In the genomic region with DNA sequence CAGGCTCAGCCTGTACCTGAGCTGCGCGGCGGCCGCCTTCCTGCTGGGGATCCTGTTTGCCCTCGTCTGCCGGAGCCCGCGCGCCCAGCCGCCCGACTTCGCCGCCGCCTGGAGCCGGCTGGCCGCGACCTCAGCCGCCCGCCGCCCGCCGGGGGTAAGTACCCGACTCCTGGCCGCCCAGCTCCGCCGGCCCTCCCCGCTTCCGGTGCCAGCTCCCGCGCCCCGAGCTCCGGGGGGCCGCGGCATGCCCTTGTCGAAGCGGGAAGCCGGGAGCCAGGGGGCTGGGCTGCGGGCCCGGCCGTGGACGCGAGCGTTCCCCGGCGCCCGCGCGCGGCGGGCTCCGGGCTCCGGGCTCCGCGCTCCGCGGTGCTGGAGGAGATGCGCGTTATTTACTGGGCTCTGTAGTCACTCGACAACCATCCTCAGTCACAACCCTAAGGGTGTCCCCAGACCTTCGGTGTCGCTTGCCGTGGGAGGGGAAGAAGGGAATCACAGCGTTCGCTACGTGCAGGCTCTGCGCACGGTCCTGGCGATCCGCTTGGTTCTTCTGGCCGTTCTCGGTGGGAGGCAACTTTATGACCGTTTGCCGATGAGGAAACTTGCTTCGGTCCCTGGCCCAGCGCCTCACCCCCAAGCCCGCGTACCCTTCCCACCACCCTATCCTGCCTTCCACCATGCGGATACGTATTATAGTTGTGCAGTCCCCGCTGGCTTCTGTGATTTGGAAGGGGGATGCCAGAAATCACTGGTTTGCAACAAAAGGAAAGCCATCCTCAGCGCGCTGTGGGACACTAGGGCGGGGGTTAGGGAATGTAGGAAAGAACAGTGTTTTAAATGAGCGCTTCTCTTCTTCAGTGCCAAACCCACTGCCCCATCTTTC, we compare ENCODE assay signal across 8 cellular contexts. TPM values are rescaled to one million over a fixed set of nuclear protein-coding genes. Genes with fewer than 3 reads are reported as not detected.
DNase-seq lines count a peak whose midpoint lies in the region; ATAC-seq and TF ChIP-seq lines count a peak whose summit lies in the region.

No MANE protein-coding gene starts in this region.

- H3K27me3 Mint-ChIP-seq in neural progenitor cell (ENCODE audit: insufficient read depth, low read depth) = peaks cover 7% of the 10 kb centered on the region
- H3K27me3 Mint-ChIP-seq in type B pancreatic cell = peaks cover 26% of the 10 kb centered on the region

- peak overlapping the region; percentile 90 for H3K4me3 ChIP-seq in neural progenitor cell

- H4K20me1 ChIP-seq in neural progenitor cell (ENCODE audit: low read depth) = peaks cover 22% of the 10 kb centered on the region

- peak overlapping the region; percentile 77 for H2AFZ ChIP-seq in neural progenitor cell (replicated peaks)

- DNase-seq in NCI-H2081 (lab: John Stamatoyannopoulos, UW) (peak; percentile 37 to 55), NCI-H2081 treated with DMSO at 0.1 percent for 48 hours (lab: John Stamatoyannopoulos, UW) (no peak), OCI-M1 (lab: John Stamatoyannopoulos, UW) (peak; percentile 61), foreskin keratinocyte (peak; percentile 18 to 45), neural progenitor cell (ENCODE audit: low spot score) (peak; percentile 75), type B pancreatic cell (ENCODE audit: extremely low spot score, unreplicated experiment) (peak; percentile 75)
- DNase-seq in activated naive CD4-positive, alpha-beta T cell (lab: John Stamatoyannopoulos, UW) = peak in 3 of 4 experiments; percentile 12 to 45 (median 12)

- TF ChIP-seq CTCF in foreskin keratinocyte (conservative IDR thresholded peaks at IDR 0.05) (no peak), neural progenitor cell (IDR thresholded peaks at IDR 0.05) (no peak), type B pancreatic cell (conservative IDR thresholded peaks at IDR 0.05) (no peak)

- peak overlapping the region; percentile 85 for H3K4me2 ChIP-seq in neural progenitor cell

- H3K27ac ChIP-seq in foreskin keratinocyte (peak overlapping the region; percentile 72), neural progenitor cell (peak overlapping the region; percentile 60)

- H3K36me3 Mint-ChIP-seq in neural progenitor cell (peaks cover 4% of the 10 kb centered on the region), type B pancreatic cell (no peaks in the 10 kb centered on the region)

- peaks cover 49% of the 10 kb centered on the region for H3K79me2 ChIP-seq in neural progenitor cell (ENCODE audit: low read depth)

- H3K4me3 Mint-ChIP-seq in neural progenitor cell (peak overlapping the region; percentile 98), type B pancreatic cell (peak overlapping the region; percentile 97)

- peaks cover 15% of the 10 kb centered on the region for H3F3A ChIP-seq in neural progenitor cell (ENCODE audit: low read depth)

- H3K9me3 ChIP-seq in neural progenitor cell (ENCODE audit: low read depth) = no peaks in the 10 kb centered on the region

- ATAC-seq in HG02759 (IDR thresholded peaks at IDR 0.05; ENCODE audit: unreplicated experiment) (peak; percentile 20), foreskin keratinocyte (peak; percentile 42)

- H3K9me3 Mint-ChIP-seq in neural progenitor cell (no peaks in the 10 kb centered on the region), type B pancreatic cell (no peaks in the 10 kb centered on the region)

- H3K4me1 Mint-ChIP-seq in neural progenitor cell (peaks cover 26% of the 10 kb centered on the region), type B pancreatic cell (ENCODE audit: unreplicated experiment) (peaks cover 26% of the 10 kb centered on the region)

- H3K36me3 ChIP-seq in neural progenitor cell = no peaks in the 10 kb centered on the region

- H3K9ac ChIP-seq in neural progenitor cell = peak overlapping the region; percentile 55

- H3K4me1 ChIP-seq in foreskin keratinocyte (peaks cover 4% of the 10 kb centered on the region), neural progenitor cell (peaks cover 12% of the 10 kb centered on the region)

- no peaks in the 10 kb centered on the region for H3K27me3 ChIP-seq in foreskin keratinocyte
- H3K27me3 ChIP-seq in neural progenitor cell = peaks cover 15% of the 10 kb centered on the region

- H3K27ac Mint-ChIP-seq in neural progenitor cell (peak overlapping the region; percentile 81), type B pancreatic cell (peak overlapping the region; percentile 54)

RNA-seq across cellular contexts. Expression of a gene that starts 0.9 kb away (rescaled TPM):
- total RNA-seq in foreskin keratinocyte = 9.8 and 10.5 TPM in 2 replicates
- polyA plus RNA-seq in foreskin keratinocyte = 2.9 and 3.3 TPM in 2 replicates
- total RNA-seq in neural progenitor cell (ENCODE audit: low replicate concordance) = 39.2 and 50.8 TPM in 2 replicates
- 9.4 and 11.2 TPM in 2 replicates for total RNA-seq in type B pancreatic cell (ENCODE audit: low replicate concordance)

RNA-seq across cellular contexts. Expression of a gene that starts 6.5 kb away (rescaled TPM):
- 28.4 and 29.9 TPM in 2 replicates for total RNA-seq in foreskin keratinocyte
- 4.8 and 6.2 TPM in 2 replicates for polyA plus RNA-seq in foreskin keratinocyte
- total RNA-seq in neural progenitor cell (ENCODE audit: low replicate concordance) = 45.6 and 78.6 TPM in 2 replicates
- 13.8 and 21.6 TPM in 2 replicates for total RNA-seq in type B pancreatic cell (ENCODE audit: low replicate concordance)
